11 cellular contexts compared by ENCODE assay signal in genomic region chr14:94689985-94690400, GRCh38.
A peak's percentile ranks its signal among the peaks of the same experiment; 100 is the strongest.
DNase-seq lines count a peak whose midpoint lies in the region; ATAC-seq and TF ChIP-seq lines count a peak whose summit lies in the region.
"Had no signal": no experiment of that assay in that cellular context is flagged by ENCODE, and none has a peak within 500 bp of the region (broad histone marks: within the 10 kb centered on the region; RNA-seq: fewer than 3 reads in every experiment).

No MANE protein-coding gene starts in this region.

- no peak for DNase-seq in HCT116 (ENCODE audit: low read depth, low spot score)
- DNase-seq in Panc1 (ENCODE audit: low read depth, low spot score) = no peak
- no peak for DNase-seq in sciatic nerve (ENCODE audit: low spot score)
- no peak for DNase-seq in HT-29 (ENCODE audit: low spot score)
- DNase-seq: DMS 273 treated with DMSO at 0.1 percent for 48 hours, SIG-M5 had no signal

- H3K36me3 ChIP-seq in HCT116 (ENCODE audit: control insufficient read depth in 1 of 2, insufficient read depth in 2 of 2, low read length in 2 of 2) (no peaks in the 10 kb centered on the region), Panc1 (ENCODE audit: control insufficient read depth, insufficient read depth, low read length) (no peaks in the 10 kb centered on the region), iPS-15b (ENCODE audit: control insufficient read depth, insufficient read depth, low read length) (no peaks in the 10 kb centered on the region)
- H3K36me3 ChIP-seq: heart left ventricle had no signal

- peak overlapping the region; percentile 99 for H2AFZ ChIP-seq in HCT116 (ENCODE audit: low read depth, low read length, poor library complexity, severe bottlenecking)

- ATAC-seq in HCT116 (0 out of 2 replicates have a peak, but pooled peaks have one; percentile 21), Panc1 (peak; percentile 41), sciatic nerve (peak; percentile 11), GM19035 (IDR thresholded peaks at IDR 0.05; ENCODE audit: unreplicated experiment) (no peak), GM19395 (IDR thresholded peaks at IDR 0.05; ENCODE audit: unreplicated experiment) (no peak)

- RAD21 ChIA-PET in HCT116 (lab: Charles Lee; ENCODE audit: low non-redundant PET in 1 of 2, low total read pairs in 2 of 2, uncharacterized antibody in 2 of 2, unreplicated experiment in 2 of 2) = interaction anchor here (0.5 to 1.5 kb wide), 3 partner anchors 60 to 409 kb away, joined by 3 to 4 read pairs (median 3); no protein-coding TSS in a partner anchor

- intact Hi-C loops in HCT116 (cut with micrococcal nuclease) (loop anchor here (1.0 to 10.0 kb wide), 4 partner anchors 58 to 743 kb away; no protein-coding TSS in a partner anchor), Panc1 (cut with micrococcal nuclease; ENCODE audit: unreplicated experiment) (loop anchor here (1.0 to 10.0 kb wide), 3 partner anchors 59 to 735 kb away; no protein-coding TSS in a partner anchor), sciatic nerve (cut with DNase I) (no loop called here)

- no peaks in the 10 kb centered on the region for H3K9me2 ChIP-seq in HCT116 (ENCODE audit: insufficient read depth)

- H3K79me2 ChIP-seq in HCT116 (ENCODE audit: insufficient read depth, low read length) = no peaks in the 10 kb centered on the region

- H3K27me3 ChIP-seq in HCT116 (ENCODE audit: insufficient read depth, low read length) = no peaks in the 10 kb centered on the region
- H3K27me3 ChIP-seq in Panc1 (ENCODE audit: control insufficient read depth, insufficient read depth, low read length) = no peaks in the 10 kb centered on the region
- H3K27me3 ChIP-seq in iPS-15b (ENCODE audit: control insufficient read depth, insufficient read depth, low read length) = peaks cover 14% of the 10 kb centered on the region

- POLR2A ChIA-PET in HCT116 (lab: Charles Lee) = no interaction called here
- POLR2A ChIA-PET in Panc1 (lab: Charles Lee) = no interaction called here

- CTCF ChIA-PET in HCT116 (lab: Charles Lee) = interaction anchor here (0.6 to 1.5 kb wide), 7 partner anchors 9 to 752 kb away, joined by 3 to 10 read pairs (median 4); no protein-coding TSS in a partner anchor
- CTCF ChIA-PET in Panc1 (lab: Charles Lee) = interaction anchor here (0.6 to 1.1 kb wide), 3 partner anchors 9 to 59 kb away, joined by 3 to 7 read pairs (median 3); no protein-coding TSS in a partner anchor

- H3K9ac ChIP-seq in HCT116 (ENCODE audit: low read length) = peak overlapping the region; percentile 45
- peak overlapping the region; percentile 47 for H3K9ac ChIP-seq in iPS-15b (ENCODE audit: low read depth, low read length)

- no peak for TF ChIP-seq POLR2A in HCT116 (IDR thresholded peaks at IDR 0.05; ENCODE audit: borderline replicate concordance, extremely low read depth, insufficient read depth, insufficient read length)

- BruUV-seq in HCT116 (replicated peaks; lab: Mats Ljungman, UMichigan) = no TSS peak
- no TSS peak for BruUV-seq in Panc1 (replicated peaks; lab: Mats Ljungman, UMichigan)

- no peak for TF ChIP-seq RAD21 in HCT116 (IDR thresholded peaks at IDR 0.05; ENCODE audit: low read depth)

- in situ Hi-C loops in Panc1 (cut with HindIII; ENCODE audit: low pct_unique_long_range_greater_than_20kb, low sequenced_read_pairs) = no loop called here

- no peak overlapping the region for H3K27ac ChIP-seq in HCT116 (ENCODE audit: low read depth, low read length)
- H3K27ac ChIP-seq in Panc1 (ENCODE audit: low read length) = no peak overlapping the region
- H3K27ac ChIP-seq: heart left ventricle had no signal

- no peaks in the 10 kb centered on the region for H4K20me1 ChIP-seq in HCT116 (ENCODE audit: insufficient read depth)

- TF ChIP-seq CTCF in HCT116 (IDR thresholded peaks at IDR 0.05 in 2 of 3, conservative IDR thresholded peaks at IDR 0.05 in 1 of 3; ENCODE audit: borderline replicate concordance in 1 of 3, insufficient read depth in 1 of 3, low read depth in 2 of 3, low read length in 2 of 3) (no peak), Panc1 (IDR thresholded peaks at IDR 0.05) (no peak)

- H3K4me3 ChIP-seq in HCT116 (replicated peaks in 1 of 2; ENCODE audit: low read depth in 1 of 2, low read length in 2 of 2) (peak overlapping the region; percentile 24 to 29; a peak in 2 of 4 replicates), Panc1 (ENCODE audit: low read depth in 2 of 2, low read length in 2 of 2) (0 out of 4 replicates have a peak overlapping the region, but pooled peaks of 1 of the 2 experiments have one; percentile 14), iPS-15b (ENCODE audit: low read depth, low read length) (no peak overlapping the region)
- H3K4me3 ChIP-seq: skin epidermis had no signal

- H3K9me3 ChIP-seq in HCT116 (ENCODE audit: control insufficient read depth in 1 of 2, insufficient read depth in 1 of 2, low read depth in 1 of 2, low read length in 2 of 2) (no peaks in the 10 kb centered on the region), Panc1 (ENCODE audit: control insufficient read depth, insufficient read depth, low read depth, low read length) (no peaks in the 10 kb centered on the region), iPS-15b (ENCODE audit: control insufficient read depth, insufficient read depth, low read length) (no peaks in the 10 kb centered on the region)
- H3K9me3 ChIP-seq: heart left ventricle had no signal

- H3K4me1 ChIP-seq in HCT116 (ENCODE audit: control insufficient read depth in 1 of 2, insufficient read depth in 2 of 2, low read length in 2 of 2) (peaks cover 0 to 8% of the 10 kb centered on the region in 2 experiments; a peak in 1 of 4 replicates), Panc1 (ENCODE audit: control insufficient read depth, insufficient read depth, low read length) (no peaks in the 10 kb centered on the region), iPS-15b (ENCODE audit: control insufficient read depth, insufficient read depth, low read length) (peaks cover 2% of the 10 kb centered on the region)

- H3K4me2 ChIP-seq in HCT116 (ENCODE audit: low read length) = peak overlapping the region; percentile 73

TF ChIP-seq in HCT116, 20 proteins besides CTCF, POLR2A, EP300 and RAD21 (continues in another document):
- TF ChIP-seq ZBTB33 (IDR thresholded peaks at IDR 0.05; ENCODE audit: extremely low read depth, insufficient replicate concordance, low read length) = no peak
- TF ChIP-seq CEBPB (IDR thresholded peaks at IDR 0.05; ENCODE audit: low read depth) = no peak
- no peak for TF ChIP-seq YY1 (IDR thresholded peaks at IDR 0.05; ENCODE audit: extremely low read depth, insufficient replicate concordance, low read depth, low read length)
- no peak for TF ChIP-seq POLR2AphosphoS5 (IDR thresholded peaks at IDR 0.05; ENCODE audit: low read depth, low read length)
- TF ChIP-seq ELF1 (IDR thresholded peaks at IDR 0.05; ENCODE audit: borderline replicate concordance, low read depth) = no peak
- TF ChIP-seq REST (IDR thresholded peaks at IDR 0.05; ENCODE audit: low read depth) = no peak
- no peak for TF ChIP-seq EGR1 (IDR thresholded peaks at IDR 0.05; ENCODE audit: low read depth)
- TF ChIP-seq SIN3A (IDR thresholded peaks at IDR 0.05; ENCODE audit: low read depth) = no peak
- TF ChIP-seq ATF3 (IDR thresholded peaks at IDR 0.05) = no peak
- TF ChIP-seq ZFX (IDR thresholded peaks at IDR 0.05) = no peak
- TF ChIP-seq MAX (IDR thresholded peaks at IDR 0.05) = no peak
- TF ChIP-seq ZNF274 (IDR thresholded peaks at IDR 0.05; ENCODE audit: low read depth, low read length) = no peak
- TF ChIP-seq FOSL1 (IDR thresholded peaks at IDR 0.05; ENCODE audit: low read depth) = no peak

Comparison
In these comparisons a context has a peak if more than half of its experiments do, and no peak if none do; other contexts are left out.
1. ATAC-seq: peak in HCT116 (single experiment), Panc1 (single experiment) and sciatic nerve (single experiment); none in GM19035 (single experiment) and GM19395 (single experiment).